ENCODE assay signal across 20 cellular contexts in the genomic region with DNA sequence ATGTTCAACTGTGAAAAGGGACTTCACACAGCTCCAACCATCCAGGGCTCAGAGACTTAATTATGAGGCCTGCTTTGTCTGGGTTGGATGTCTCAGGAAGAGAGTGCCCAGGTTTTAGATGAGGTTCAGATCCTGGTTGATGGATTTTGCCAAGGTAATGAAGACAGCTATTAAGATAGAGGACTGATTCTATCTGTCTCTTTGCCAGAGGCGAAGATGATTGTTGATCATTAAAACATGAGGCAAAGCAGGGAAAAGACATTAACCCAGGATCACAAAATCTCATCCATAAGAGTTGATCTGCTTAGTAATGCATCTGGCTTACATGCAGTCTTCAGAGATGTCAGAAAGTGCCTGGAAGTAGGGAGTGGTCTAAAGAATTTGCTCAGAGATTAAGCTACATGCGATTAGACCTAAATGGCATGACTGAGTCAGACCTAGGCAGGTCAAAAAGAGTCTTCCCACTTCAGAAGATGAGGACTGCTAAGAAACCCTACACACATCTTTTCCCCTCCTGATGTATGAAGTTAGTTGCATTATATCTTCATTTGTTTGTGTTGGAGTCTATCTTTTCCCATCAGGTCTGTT.
DNase-seq lines count a peak whose midpoint lies in the region; ATAC-seq and TF ChIP-seq lines count a peak whose summit lies in the region.
"Had no signal": no experiment of that assay in that cellular context is flagged by ENCODE, and none has a peak within 500 bp of the region (broad histone marks: within the 10 kb centered on the region; RNA-seq: fewer than 3 reads in every experiment).

No MANE protein-coding gene starts in this region.

- peak overlapping the region; percentile 36 for H3K27ac Mint-ChIP-seq in nephron progenitor cell
- H3K27ac Mint-ChIP-seq: CD4-positive, CD25-positive, alpha-beta regulatory T cell; CD8-positive, alpha-beta T cell had no signal

- intact Hi-C loops in PC-9 (cut with micrococcal nuclease; ENCODE audit: unreplicated experiment): no loop called here

- no TSS peak for BruUV-seq in PC-9 (replicated peaks; lab: Mats Ljungman, UMichigan)

- H3K27me3 ChIP-seq in SJCRH30 (no peaks in the 10 kb centered on the region), PC-9 (ENCODE audit: insufficient read depth, low read depth) (no peaks in the 10 kb centered on the region)
- H3K27me3 ChIP-seq: BLaER1 had no signal

- no peak overlapping the region for H3K4me3 Mint-ChIP-seq in nephron progenitor cell
- H3K4me3 Mint-ChIP-seq: CD4-positive, CD25-positive, alpha-beta regulatory T cell; CD8-positive, alpha-beta T cell had no signal

- CTCF ChIA-PET in PC-9 (lab: Charles Lee): no interaction called here

- no peak overlapping the region for H2AFZ ChIP-seq in PC-9
- H2AFZ ChIP-seq: GM23248 had no signal

- H3K27ac ChIP-seq in SJCRH30: peak overlapping the region; percentile 80
- no peak overlapping the region for H3K27ac ChIP-seq in PC-9
- H3K27ac ChIP-seq: BLaER1, C4-2B, GM23248 had no signal

- no peaks in the 10 kb centered on the region for H3K36me3 ChIP-seq in SJCRH30
- no peaks in the 10 kb centered on the region for H3K36me3 ChIP-seq in PC-9 (ENCODE audit: low read depth)
- H3K36me3 ChIP-seq: BLaER1 had no signal

- H3K36me3 Mint-ChIP-seq in nephron progenitor cell (ENCODE audit: low read depth): no peaks in the 10 kb centered on the region
- H3K36me3 Mint-ChIP-seq: CD4-positive, CD25-positive, alpha-beta regulatory T cell; CD8-positive, alpha-beta T cell had no signal

- peaks cover 9% of the 10 kb centered on the region for H3K9me3 Mint-ChIP-seq in nephron progenitor cell

- H3K4me1 ChIP-seq in SJCRH30 (peaks cover 34% of the 10 kb centered on the region), PC-9 (replicated peaks; ENCODE audit: insufficient read depth) (no peaks in the 10 kb centered on the region)
- H3K4me1 ChIP-seq: BLaER1, Caco-2 had no signal

- no peak overlapping the region for H3K4me2 ChIP-seq in PC-9
- H3K4me2 ChIP-seq: BLaER1 had no signal

- peaks cover 4% of the 10 kb centered on the region for H3K9me3 ChIP-seq in SJCRH30 (replicated peaks)
- H3K9me3 ChIP-seq in PC-9 (ENCODE audit: insufficient read depth, low read depth): no peaks in the 10 kb centered on the region
- H3K9me3 ChIP-seq: BLaER1, Caco-2 had no signal

- DNase-seq in SJCRH30 (peak in 1 of 2 experiments; percentile 5), nephron progenitor cell (no peak), NCI-H187 treated with DMSO at 0.1 percent for 48 hours (lab: John Stamatoyannopoulos, UW) (no peak), T-helper 2 cell (no peak), DMS53 treated with DMSO at 0.1 percent for 48 hours (lab: John Stamatoyannopoulos, UW; ENCODE audit: unreplicated experiment) (no peak), PC-9 (no peak)
- DNase-seq: Caco-2; CD4-positive, CD25-positive, alpha-beta regulatory T cell; CD8-positive, alpha-beta T cell; DMS153; DMS79; EL; GDM1; GM23248; H7; HCEC 1CT had no signal

- no peak for ATAC-seq in SK-N-SH treated with all-trans-retinoic acid at 6 μM for 48 hours
- ATAC-seq: CD8-positive, alpha-beta T cell; GM12878 had no signal

- no peak for TF ChIP-seq CTCF in nephron progenitor cell (IDR thresholded peaks at IDR 0.05)
- TF ChIP-seq CTCF in PC-9 (conservative IDR thresholded peaks at IDR 0.05): no peak

- H4K20me1 ChIP-seq in PC-9 (ENCODE audit: insufficient read depth): no peaks in the 10 kb centered on the region
- H4K20me1 ChIP-seq: BLaER1 had no signal

- H3F3A ChIP-seq in PC-9 (ENCODE audit: insufficient read depth, low read depth): no peaks in the 10 kb centered on the region

- no peaks in the 10 kb centered on the region for H3K4me1 Mint-ChIP-seq in nephron progenitor cell
- H3K4me1 Mint-ChIP-seq: CD4-positive, CD25-positive, alpha-beta regulatory T cell had no signal

- peaks cover 3% of the 10 kb centered on the region for H3K27me3 Mint-ChIP-seq in nephron progenitor cell (ENCODE audit: low read depth, poor library complexity)
- H3K27me3 Mint-ChIP-seq: CD4-positive, CD25-positive, alpha-beta regulatory T cell had no signal

- H3K9me2 ChIP-seq in PC-9 (ENCODE audit: insufficient read depth): no peaks in the 10 kb centered on the region

- POLR2A ChIA-PET in PC-9 (lab: Charles Lee; ENCODE audit: unreplicated experiment): no interaction called here

- no peaks in the 10 kb centered on the region for H3K79me2 ChIP-seq in PC-9 (ENCODE audit: low read depth)

- H3K4me3 ChIP-seq in SJCRH30 (no peak overlapping the region), PC-9 (no peak overlapping the region)
- H3K4me3 ChIP-seq: BLaER1, GM12878, GM23248 had no signal

TF ChIP-seq in SK-N-SH treated with all-trans-retinoic acid at 6 μM for 48 hours, 23 proteins besides CTCF, POLR2A, EP300 and RAD21:
- 0 out of 2 replicates have a peak, but pooled peaks have one; percentile 24 for TF ChIP-seq ZNF70 (CRISPR knock-in tag; IDR thresholded peaks at IDR 0.05)
- TF ChIP-seq, protein P1, sequence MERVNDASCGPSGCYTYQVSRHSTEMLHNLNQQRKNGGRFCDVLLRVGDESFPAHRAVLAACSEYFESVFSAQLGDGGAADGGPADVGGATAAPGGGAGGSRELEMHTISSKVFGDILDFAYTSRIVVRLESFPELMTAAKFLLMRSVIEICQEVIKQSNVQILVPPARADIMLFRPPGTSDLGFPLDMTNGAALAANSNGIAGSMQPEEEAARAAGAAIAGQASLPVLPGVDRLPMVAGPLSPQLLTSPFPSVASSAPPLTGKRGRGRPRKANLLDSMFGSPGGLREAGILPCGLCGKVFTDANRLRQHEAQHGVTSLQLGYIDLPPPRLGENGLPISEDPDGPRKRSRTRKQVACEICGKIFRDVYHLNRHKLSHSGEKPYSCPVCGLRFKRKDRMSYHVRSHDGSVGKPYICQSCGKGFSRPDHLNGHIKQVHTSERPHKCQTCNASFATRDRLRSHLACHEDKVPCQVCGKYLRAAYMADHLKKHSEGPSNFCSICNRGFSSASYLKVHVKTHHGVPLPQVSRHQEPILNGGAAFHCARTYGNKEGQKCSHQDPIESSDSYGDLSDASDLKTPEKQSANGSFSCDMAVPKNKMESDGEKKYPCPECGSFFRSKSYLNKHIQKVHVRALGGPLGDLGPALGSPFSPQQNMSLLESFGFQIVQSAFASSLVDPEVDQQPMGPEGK (CRISPR knock-in tag; IDR thresholded peaks at IDR 0.05; ENCODE audit: borderline replicate concordance): no peak
- peak; percentile 91 for TF ChIP-seq GLIS3 (CRISPR knock-in tag; IDR thresholded peaks at IDR 0.05)
- TF ChIP-seq, protein P2, sequence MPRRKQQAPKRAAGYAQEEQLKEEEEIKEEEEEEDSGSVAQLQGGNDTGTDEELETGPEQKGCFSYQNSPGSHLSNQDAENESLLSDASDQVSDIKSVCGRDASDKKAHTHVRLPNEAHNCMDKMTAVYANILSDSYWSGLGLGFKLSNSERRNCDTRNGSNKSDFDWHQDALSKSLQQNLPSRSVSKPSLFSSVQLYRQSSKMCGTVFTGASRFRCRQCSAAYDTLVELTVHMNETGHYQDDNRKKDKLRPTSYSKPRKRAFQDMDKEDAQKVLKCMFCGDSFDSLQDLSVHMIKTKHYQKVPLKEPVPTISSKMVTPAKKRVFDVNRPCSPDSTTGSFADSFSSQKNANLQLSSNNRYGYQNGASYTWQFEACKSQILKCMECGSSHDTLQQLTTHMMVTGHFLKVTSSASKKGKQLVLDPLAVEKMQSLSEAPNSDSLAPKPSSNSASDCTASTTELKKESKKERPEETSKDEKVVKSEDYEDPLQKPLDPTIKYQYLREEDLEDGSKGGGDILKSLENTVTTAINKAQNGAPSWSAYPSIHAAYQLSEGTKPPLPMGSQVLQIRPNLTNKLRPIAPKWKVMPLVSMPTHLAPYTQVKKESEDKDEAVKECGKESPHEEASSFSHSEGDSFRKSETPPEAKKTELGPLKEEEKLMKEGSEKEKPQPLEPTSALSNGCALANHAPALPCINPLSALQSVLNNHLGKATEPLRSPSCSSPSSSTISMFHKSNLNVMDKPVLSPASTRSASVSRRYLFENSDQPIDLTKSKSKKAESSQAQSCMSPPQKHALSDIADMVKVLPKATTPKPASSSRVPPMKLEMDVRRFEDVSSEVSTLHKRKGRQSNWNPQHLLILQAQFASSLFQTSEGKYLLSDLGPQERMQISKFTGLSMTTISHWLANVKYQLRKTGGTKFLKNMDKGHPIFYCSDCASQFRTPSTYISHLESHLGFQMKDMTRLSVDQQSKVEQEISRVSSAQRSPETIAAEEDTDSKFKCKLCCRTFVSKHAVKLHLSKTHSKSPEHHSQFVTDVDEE (CRISPR knock-in tag; IDR thresholded peaks at IDR 0.05): peak; percentile 90
- peak; percentile 78 for TF ChIP-seq ISL1 (CRISPR knock-in tag; IDR thresholded peaks at IDR 0.05)
- TF ChIP-seq ESRRG (CRISPR knock-in tag; IDR thresholded peaks at IDR 0.05): peak; percentile 55; the same call in 1 of the 2 replicates
- TF ChIP-seq TCF4 (CRISPR knock-in tag; IDR thresholded peaks at IDR 0.05; ENCODE audit: borderline replicate concordance): peak; percentile 96
- TF ChIP-seq BACH2 (CRISPR knock-in tag; IDR thresholded peaks at IDR 0.05; ENCODE audit: borderline replicate concordance): no peak
- peak; percentile 81; the same call in 1 of the 2 replicates for TF ChIP-seq CSRNP3 (CRISPR knock-in tag; IDR thresholded peaks at IDR 0.05)
- TF ChIP-seq ZNF8 (CRISPR knock-in tag; IDR thresholded peaks at IDR 0.05): peak; percentile 30; the same call in 1 of the 2 replicates
